Comparison of ENCODE assay signal across 17 cellular contexts in genomic region chr5:71925608-71926091, GRCh38.
DNase-seq lines count a peak whose midpoint lies in the region; ATAC-seq and TF ChIP-seq lines count a peak whose summit lies in the region.
"Had no signal": no experiment of that assay in that cellular context is flagged by ENCODE, and none has a peak within 500 bp of the region (broad histone marks: within the 10 kb centered on the region; RNA-seq: fewer than 3 reads in every experiment).

No MANE protein-coding gene starts in this region.

- H3K27ac Mint-ChIP-seq in activated CD8-positive, alpha-beta T cell treated with anti-CD3 and anti-CD28 coated beads, Interleukin-2, amount 10 ng/mL, durations not matched to agents 7 days and 5 days: no peak overlapping the region
- H3K27ac Mint-ChIP-seq: activated T-helper 2 cell treated with anti-CD3 and anti-CD28 coated beads, Interferon-gamma antibody, Interleukin-2, Interleukin-4, amounts not matched to agents 10 μg/mL and 5 μg/mL and 100 μg/mL, durations not matched to agents 14 hours and 24 hours and 36 hours had no signal

- H3K4me3 ChIP-seq in ACC112 (ENCODE audit: low read depth, low read length) (no peak overlapping the region), MG63 (no peak overlapping the region), cardiac fibroblast (replicated peaks in 1 of 2; ENCODE audit: low read depth in 2 of 2, low read length in 2 of 2) (no peak overlapping the region), suprapubic skin (no peak overlapping the region)
- H3K4me3 ChIP-seq: cardiac muscle cell had no signal

- in situ Hi-C loops in ACHN (cut with HindIII; ENCODE audit: low pct_ligation_motif_present, low pct_unique_long_range_greater_than_20kb, low sequenced_read_pairs): no loop called here

- H3K9me3 ChIP-seq in MG63 (no peaks in the 10 kb centered on the region), suprapubic skin (no peaks in the 10 kb centered on the region)

- no peak for TF ChIP-seq CTCF in cardiac fibroblast (IDR thresholded peaks at IDR 0.05; ENCODE audit: low read depth, low read length)
- TF ChIP-seq CTCF in suprapubic skin (IDR thresholded peaks at IDR 0.05): no peak

- peaks cover 20% of the 10 kb centered on the region for H3K27me3 Mint-ChIP-seq in activated CD8-positive, alpha-beta T cell treated with anti-CD3 and anti-CD28 coated beads, Interleukin-2, amount 10 ng/mL, durations not matched to agents 7 days and 5 days (ENCODE audit: low read depth)

- peak; percentile 87 for DNase-seq in MG63
- DNase-seq in cardiac fibroblast (ENCODE audit: low read depth in 2 of 2): peak; percentile 17 to 60
- peak; percentile 4 for DNase-seq in kidney tubule cell (ENCODE audit: low spot score)
- no peak for DNase-seq in ACHN
- DNase-seq in suprapubic skin (ENCODE audit: low spot score in 2 of 2): no peak
- no peak for DNase-seq in activated CD8-positive, alpha-beta T cell treated with anti-CD3 and anti-CD28 coated beads, Interleukin-2, amount 10 ng/mL, durations not matched to agents 7 days and 5 days
- DNase-seq: activated CD4-positive, alpha-beta T cell treated with anti-CD3 and anti-CD28 coated beads, Interleukin-2, amount 50 U/mL, for 4 hours; H9; MM.1S; NCI-H2227 treated with DMSO at 0.1 percent for 48 hours; occipital lobe; RPMI8226; stimulated activated CD4-positive, alpha-beta T cell treated with anti-CD3 and anti-CD28 coated beads, Interleukin-15, amount 100 ng/mL, for 24 hours had no signal

- H3K36me3 Mint-ChIP-seq in activated CD8-positive, alpha-beta T cell treated with anti-CD3 and anti-CD28 coated beads, Interleukin-2, amount 10 ng/mL, durations not matched to agents 7 days and 5 days (ENCODE audit: low read depth): no peaks in the 10 kb centered on the region

- no peaks in the 10 kb centered on the region for H3K4me1 Mint-ChIP-seq in activated CD8-positive, alpha-beta T cell treated with anti-CD3 and anti-CD28 coated beads, Interleukin-2, amount 10 ng/mL, durations not matched to agents 7 days and 5 days (ENCODE audit: low read depth)

- H2AFZ ChIP-seq in ACC112 (ENCODE audit: low read length, unreplicated experiment): peak overlapping the region; percentile 35

- 0 out of 2 replicates have a peak overlapping the region, but pooled peaks have one; percentile 11 for H3K27ac ChIP-seq in ACC112 (ENCODE audit: low read depth, low read length)
- H3K27ac ChIP-seq in suprapubic skin: no peak overlapping the region
- H3K27ac ChIP-seq: cardiac muscle cell had no signal

- H3K36me3 ChIP-seq in ACC112 (ENCODE audit: insufficient read depth, low read length) (no peaks in the 10 kb centered on the region), MG63 (no peaks in the 10 kb centered on the region), suprapubic skin (no peaks in the 10 kb centered on the region)
- H3K36me3 ChIP-seq: cardiac muscle cell had no signal

- H3K79me2 ChIP-seq in ACC112 (ENCODE audit: control insufficient read depth, insufficient read depth, low read length, unreplicated experiment): no peaks in the 10 kb centered on the region

- ATAC-seq in GM18867 (IDR thresholded peaks at IDR 0.05; ENCODE audit: unreplicated experiment): no peak
- ATAC-seq in activated CD8-positive, alpha-beta T cell treated with anti-CD3 and anti-CD28 coated beads, Interleukin-2, amount 10 ng/mL, durations not matched to agents 7 days and 5 days: no peak

- CTCF ChIA-PET in activated CD8-positive, alpha-beta T cell treated with anti-CD3 and anti-CD28 coated beads, Interleukin-2, amount 10 ng/mL, durations not matched to agents 7 days and 5 days (lab: Charles Lee): interaction anchor here (0.5 kb wide), 1 partner anchor 241 kb away, joined by 3 read pairs; no protein-coding TSS in a partner anchor

- H3K4me1 ChIP-seq in ACC112 (ENCODE audit: control insufficient read depth, insufficient read depth, low read length, unreplicated experiment) (peaks cover 38% of the 10 kb centered on the region), suprapubic skin (no peaks in the 10 kb centered on the region)

- no peak for TF ChIP-seq EP300 in suprapubic skin (IDR thresholded peaks at IDR 0.05)

- no peak overlapping the region for H3K4me3 Mint-ChIP-seq in activated CD8-positive, alpha-beta T cell treated with anti-CD3 and anti-CD28 coated beads, Interleukin-2, amount 10 ng/mL, durations not matched to agents 7 days and 5 days
- H3K4me3 Mint-ChIP-seq: H9 had no signal

- H3K27me3 ChIP-seq in ACC112 (ENCODE audit: insufficient read depth, low read length): no peaks in the 10 kb centered on the region
- no peaks in the 10 kb centered on the region for H3K27me3 ChIP-seq in MG63
- H3K27me3 ChIP-seq in suprapubic skin: no peaks in the 10 kb centered on the region
- H3K27me3 ChIP-seq: cardiac muscle cell had no signal

- POLR2A ChIA-PET in activated CD8-positive, alpha-beta T cell treated with anti-CD3 and anti-CD28 coated beads, Interleukin-2, amount 10 ng/mL, durations not matched to agents 7 days and 5 days (lab: Charles Lee): no interaction called here

- TF ChIP-seq POLR2A in suprapubic skin (IDR thresholded peaks at IDR 0.05): no peak

- WGBS in suprapubic skin: 32% methylated on average over 4 of the region's 4 CpGs

- H3K9me3 Mint-ChIP-seq in activated CD8-positive, alpha-beta T cell treated with anti-CD3 and anti-CD28 coated beads, Interleukin-2, amount 10 ng/mL, durations not matched to agents 7 days and 5 days (ENCODE audit: insufficient read depth): no peaks in the 10 kb centered on the region
- H3K9me3 Mint-ChIP-seq: activated T-helper 2 cell treated with anti-CD3 and anti-CD28 coated beads, Interferon-gamma antibody, Interleukin-2, Interleukin-4, amounts not matched to agents 10 μg/mL and 5 μg/mL and 100 μg/mL, durations not matched to agents 14 hours and 24 hours and 36 hours; H9 had no signal

Comparison
In these comparisons a context has a peak if more than half of its experiments do, and no peak if none do; other contexts are left out.
1. DNase-seq: peak in MG63 (single experiment), cardiac fibroblast (2 of 2) and kidney tubule cell (single experiment); none in ACHN (single experiment), suprapubic skin (0 of 2) and activated CD8-positive, alpha-beta T cell treated with anti-CD3 and anti-CD28 coated beads, Interleukin-2, amount 10 ng/mL, durations not matched to agents 7 days and 5 days (single experiment).